22 cellular contexts compared by ENCODE assay signal in genomic region chr2:23504591-23504990, GRCh38.
DNase-seq lines count a peak whose midpoint lies in the region; FAIRE-seq and TF ChIP-seq lines count a peak whose summit lies in the region.
"Had no signal": no experiment of that assay in that cellular context is flagged by ENCODE, and none has a peak within 500 bp of the region (broad histone marks: within the 10 kb centered on the region; RNA-seq: fewer than 3 reads in every experiment).

No MANE protein-coding gene starts in this region.

- H3K9me3 Mint-ChIP-seq in nephron progenitor cell: no peaks in the 10 kb centered on the region
- H3K9me3 Mint-ChIP-seq: CD4-positive, alpha-beta memory T cell; GM23338 had no signal

- H3K36me3 Mint-ChIP-seq in nephron progenitor cell (ENCODE audit: low read depth): no peaks in the 10 kb centered on the region
- H3K36me3 Mint-ChIP-seq: CD14-positive monocyte; CD4-positive, alpha-beta memory T cell had no signal

- no peaks in the 10 kb centered on the region for H3K4me1 ChIP-seq in breast epithelium
- H3K4me1 ChIP-seq in mammary epithelial cell (ENCODE audit: insufficient read depth, low read length): peaks cover 28% of the 10 kb centered on the region
- peaks cover 38% of the 10 kb centered on the region for H3K4me1 ChIP-seq in testis

- 72% methylated on average over 7 of the region's 8 CpGs for WGBS in mammary epithelial cell (ENCODE audit: low coverage, missing lambda C conversion rate)
- WGBS in testis, 2 donors: 86 to 90% methylated on average over 4 to 8 of the region's 8 CpGs

- H3K4me2 ChIP-seq in mammary epithelial cell (ENCODE audit: insufficient read depth, low read depth, low read length): no peak overlapping the region
- H3K4me2 ChIP-seq: GM23338 had no signal

- CTCF ChIA-PET in mammary epithelial cell (lab: Charles Lee; ENCODE audit: low non-redundant PET): interaction anchor here (0.5 kb wide), 1 partner anchor 24 kb away, joined by 3 read pairs; no protein-coding TSS in a partner anchor

- H3K27ac Mint-ChIP-seq in nephron progenitor cell: no peak overlapping the region
- H3K27ac Mint-ChIP-seq: CD14-positive monocyte; CD4-positive, alpha-beta memory T cell; GM23338 had no signal

- dilution Hi-C loops in mammary epithelial cell (cut with HindIII; ENCODE audit: low sequenced_read_pairs): no loop called here

- H3K4me3 ChIP-seq in breast epithelium: no peak overlapping the region
- no peak overlapping the region for H3K4me3 ChIP-seq in mammary epithelial cell (replicated peaks in 1 of 3; ENCODE audit: insufficient read depth in 1 of 3, low read depth in 2 of 3, low read length in 3 of 3)
- H3K4me3 ChIP-seq in testis: no peak overlapping the region
- H3K4me3 ChIP-seq: BLaER1, GM23338 had no signal

- H3K27me3 Mint-ChIP-seq in nephron progenitor cell (ENCODE audit: low read depth, poor library complexity): peaks cover 18% of the 10 kb centered on the region

- TF ChIP-seq CTCF in breast epithelium (IDR thresholded peaks at IDR 0.05): no peak
- no peak for TF ChIP-seq CTCF in mammary epithelial cell (conservative IDR thresholded peaks at IDR 0.05 in 1 of 2, IDR thresholded peaks at IDR 0.05 in 1 of 2; ENCODE audit: extremely low read depth in 1 of 2, insufficient read depth in 1 of 2, low read depth in 1 of 2, low read length in 2 of 2)
- no peak for TF ChIP-seq CTCF in nephron progenitor cell (IDR thresholded peaks at IDR 0.05)
- TF ChIP-seq CTCF in testis (IDR thresholded peaks at IDR 0.05): no peak

- no peak overlapping the region for H3K9ac ChIP-seq in mammary epithelial cell (ENCODE audit: insufficient read depth, low read length)
- H3K9ac ChIP-seq: BLaER1 had no signal

- no peaks in the 10 kb centered on the region for H4K20me1 ChIP-seq in mammary epithelial cell (ENCODE audit: insufficient read depth, low read length)

- H3K4me1 Mint-ChIP-seq in nephron progenitor cell: peaks cover 94% of the 10 kb centered on the region
- H3K4me1 Mint-ChIP-seq: CD4-positive, alpha-beta memory T cell had no signal

- TF ChIP-seq POLR2A in breast epithelium (IDR thresholded peaks at IDR 0.05) (no peak), testis (IDR thresholded peaks at IDR 0.05) (no peak)

- peak overlapping the region; percentile 19 for H3K4me3 Mint-ChIP-seq in nephron progenitor cell
- H3K4me3 Mint-ChIP-seq: CD14-positive monocyte; CD4-positive, alpha-beta memory T cell; GM23338 had no signal

- H3K9me3 ChIP-seq in breast epithelium (no peaks in the 10 kb centered on the region), mammary epithelial cell (replicated peaks; ENCODE audit: insufficient read depth, low read length) (no peaks in the 10 kb centered on the region), testis (no peaks in the 10 kb centered on the region)
- H3K9me3 ChIP-seq: BLaER1 had no signal

- in situ Hi-C loops in mammary epithelial cell (cut with MboI; ENCODE audit: low sequenced_read_pairs in 2 of 2): no loop called here

- H3K79me2 ChIP-seq in mammary epithelial cell (ENCODE audit: insufficient read depth, low read length): no peaks in the 10 kb centered on the region

- no peaks in the 10 kb centered on the region for H3K36me3 ChIP-seq in breast epithelium
- no peaks in the 10 kb centered on the region for H3K36me3 ChIP-seq in mammary epithelial cell (ENCODE audit: insufficient read depth, low read length)
- no peaks in the 10 kb centered on the region for H3K36me3 ChIP-seq in testis (ENCODE audit: low read depth, missing control alignments)
- H3K36me3 ChIP-seq: BLaER1 had no signal

- peak overlapping the region; percentile 61 to 73 for H3K27ac ChIP-seq in breast epithelium
- H3K27ac ChIP-seq in mammary epithelial cell (ENCODE audit: insufficient read depth, low read depth, low read length): no peak overlapping the region
- H3K27ac ChIP-seq in testis: peak overlapping the region; percentile 47 to 53
- H3K27ac ChIP-seq: 22Rv1, BLaER1, HL-60 had no signal

- H2AFZ ChIP-seq in mammary epithelial cell (ENCODE audit: low read depth, low read length): no peak overlapping the region
- H2AFZ ChIP-seq: GM23338 had no signal

- intact Hi-C loops in breast epithelium (cut with DNase I; ENCODE audit: low total_unique reads): no loop called here
- intact Hi-C loops in mammary epithelial cell (cut with micrococcal nuclease): loop anchor here (10.0 kb wide), 1 partner anchor 260 kb away; no protein-coding TSS in a partner anchor
- intact Hi-C loops in testis (cut with DNase I; ENCODE audit: low total_unique reads): no loop called here

- no peak for FAIRE-seq in frontal cortex (lab: Jason Lieb, UNC)
- FAIRE-seq: GM12892, GM18507, H54, HTR-8/SVneo had no signal

- no peaks in the 10 kb centered on the region for H3K27me3 ChIP-seq in breast epithelium
- no peaks in the 10 kb centered on the region for H3K27me3 ChIP-seq in mammary epithelial cell (ENCODE audit: insufficient read depth, low read length)
- H3K27me3 ChIP-seq in testis: no peaks in the 10 kb centered on the region
- H3K27me3 ChIP-seq: BLaER1 had no signal

- BruUV-seq in mammary epithelial cell (replicated peaks; lab: Mats Ljungman, UMichigan): no TSS peak

- no peak for DNase-seq in breast epithelium (ENCODE audit: low spot score in 2 of 2)
- DNase-seq in mammary epithelial cell: no peak
- DNase-seq in nephron progenitor cell: no peak
- no peak for DNase-seq in testis
- DNase-seq in A172 (ENCODE audit: low spot score): no peak
- DNase-seq in frontal cortex (ENCODE audit: low spot score in 2 of 2): no peak
- no peak for DNase-seq in HPDE6-E6E7 (ENCODE audit: extremely low spot score)
- DNase-seq: CD4-positive, alpha-beta memory T cell; DMS153; DMS79; GDM1; HCEC 1CT; IMR-90 had no signal
